In genomic region chr5:159316519-159317383, GRCh38 we compare ENCODE assay signal across 8 cellular contexts. TPM values are rescaled to one million over a fixed set of nuclear protein-coding genes. Genes with fewer than 3 reads are reported as not detected.
DNase-seq lines count a peak whose midpoint lies in the region; ATAC-seq, FAIRE-seq and TF ChIP-seq lines count a peak whose summit lies in the region.

No MANE protein-coding gene starts in this region.

- H3K9me3 Mint-ChIP-seq in naive B cell, result no peaks in the 10 kb centered on the region

- TF ChIP-seq POLR2A in A549 (IDR thresholded peaks at IDR 0.05; ENCODE audit: low read length), result no peak
- TF ChIP-seq POLR2A in sigmoid colon (IDR thresholded peaks at IDR 0.05), result no peak

- H3K27me3 Mint-ChIP-seq in T-helper 17 cell (peaks cover 20% of the 10 kb centered on the region), naive B cell (peaks cover 0 to 6% (median 4%) of the 10 kb centered on the region in 3 donors)

- 72% methylated on average over 9 of the region's 9 CpGs for WGBS in A549 (ENCODE audit: missing lambda C conversion rate)
- 80 to 86% methylated on average over 9 of the region's 9 CpGs for WGBS in sigmoid colon, 2 donors

- no peaks in the 10 kb centered on the region for H3K4me1 Mint-ChIP-seq in T-helper 17 cell
- H3K4me1 Mint-ChIP-seq in naive B cell, result no peaks in the 10 kb centered on the region

- H3K27ac ChIP-seq in A549 (no peak overlapping the region), sigmoid colon (no peak overlapping the region)

- CTCF ChIA-PET in A549 (lab: Yijun Ruan, JAX), result interaction anchor here (0.5 to 5.7 kb wide), 46 partner anchors 8 to 671 kb away, joined by 3 to 100 read pairs (median 4); partner anchors contain the start of gene IL12B

- H3K36me3 Mint-ChIP-seq in T-helper 17 cell (ENCODE audit: low read depth) (no peaks in the 10 kb centered on the region), naive B cell (no peaks in the 10 kb centered on the region)

- H3K4me2 ChIP-seq in A549, result no peak overlapping the region

- H3K36me3 ChIP-seq in sigmoid colon, result no peaks in the 10 kb centered on the region

- no peak overlapping the region for H3K4me3 ChIP-seq in A549
- H3K4me3 ChIP-seq in Jurkat, Clone E6-1 (ENCODE audit: low read length), result no peak overlapping the region
- no peak overlapping the region for H3K4me3 ChIP-seq in sigmoid colon

- TF ChIP-seq EP300 in A549 (IDR thresholded peaks at IDR 0.05) (no peak), sigmoid colon (IDR thresholded peaks at IDR 0.05) (no peak)

- DNase-seq in A549 (ENCODE audit: low read depth in 1 of 2, low spot score in 1 of 2) (peak; percentile 60 to 79), T-helper 17 cell (no peak), naive B cell (no peak), sigmoid colon (no peak)
- peak; percentile 54 for DNase-seq in Jurkat, Clone E6-1 (ENCODE audit: low read depth, low spot score)
- peak; percentile 34 for DNase-seq in effector CD4-positive, alpha-beta T cell

- H3K4me1 ChIP-seq in A549 (no peaks in the 10 kb centered on the region), sigmoid colon (no peaks in the 10 kb centered on the region)

- peaks cover 0 to 8% (median 0%) of the 10 kb centered on the region in 3 donors for H3K27me3 ChIP-seq in sigmoid colon

- intact Hi-C loops in sigmoid colon (cut with DNase I), result no loop called here

- ATAC-seq in A549 (peak; percentile 93 to 98), T-helper 17 cell (peak; percentile 58), naive B cell (ENCODE audit: low read depth in 2 of 2) (peak; percentile 42 to 70), GM21526 (IDR thresholded peaks at IDR 0.05; ENCODE audit: low FRiP score, unreplicated experiment) (no peak)

- H3K27ac Mint-ChIP-seq in T-helper 17 cell (no peak overlapping the region), naive B cell (no peak overlapping the region)

- H3K9me3 ChIP-seq in A549, result no peaks in the 10 kb centered on the region
- no peaks in the 10 kb centered on the region for H3K9me3 ChIP-seq in T-helper 17 cell (ENCODE audit: control insufficient read depth, low read length, poor library complexity, severe bottlenecking)
- no peaks in the 10 kb centered on the region for H3K9me3 ChIP-seq in sigmoid colon

- POLR2A ChIA-PET in A549 (lab: Yijun Ruan, JAX), result interaction anchor here (0.6 kb wide), 1 partner anchor 112 kb away, joined by 3 read pairs; no protein-coding TSS in a partner anchor

- no peak overlapping the region for H3K4me3 Mint-ChIP-seq in T-helper 17 cell
- H3K4me3 Mint-ChIP-seq in naive B cell, result no peak overlapping the region

- FAIRE-seq in A549 (lab: Jason Lieb, UNC) (peak; percentile 46), G401.6 (lab: Jason Lieb, UNC) (peak; percentile 44)

- TF ChIP-seq CTCF in A549 (IDR thresholded peaks at IDR 0.05), result peak; percentile 77
- peak in 2 of 4 experiments; percentile 9 to 36 for TF ChIP-seq CTCF in sigmoid colon (IDR thresholded peaks at IDR 0.05)

- peak; percentile 85 to 88 for TF ChIP-seq RAD21 in A549 (conservative IDR thresholded peaks at IDR 0.05 in 1 of 2, IDR thresholded peaks at IDR 0.05 in 1 of 2)

TF ChIP-seq in A549, 52 proteins besides CTCF, POLR2A, EP300 and RAD21:
- TF ChIP-seq SMC3 (IDR thresholded peaks at IDR 0.05), result peak; percentile 88
- 0 out of 2 replicates have a peak, but pooled peaks have one; percentile 25 for TF ChIP-seq MAX (IDR thresholded peaks at IDR 0.05)
- TF ChIP-seq MAZ (IDR thresholded peaks at IDR 0.05; ENCODE audit: borderline replicate concordance, low read depth, low read length), result no peak

RNA-seq across cellular contexts. Expression of gene IL12B, which starts 13.5 kb away (rescaled TPM):
- 0.05 and 0.09 TPM in 2 replicates for polyA plus RNA-seq in A549 (2011; rRNA removed)
- polyA plus RNA-seq in A549 (2012; cell fraction: cytosol; rRNA removed), result 0.03 TPM in 1 of 2 replicates, not detected in the other
- polyA plus RNA-seq in A549 (2012; cell fraction: nucleus; rRNA removed), result 0.02 and 0.04 TPM in 2 replicates
- 0.05 to 0.08 TPM (median 0.05 TPM) in 3 replicates for polyA plus RNA-seq in A549 (2017; fragmentation: RNase III; extraction: RNeasy Plus Mini Kit Qiagen cat#74134 plus additional on column Dnase treatment)
- not detected in 2 replicates for polyA minus RNA-seq in A549 (2011; rRNA and poly(A)+ RNA removed)
- not detected for polyA plus RNA-seq in Jurkat, Clone E6-1 (2012; ENCODE audit: insufficient read depth, insufficient read length)
- total RNA-seq in T-helper 17 cell, result not detected
- not detected for polyA plus RNA-seq in naive B cell (ENCODE audit: low read depth in 6 of 6)
- total RNA-seq in sigmoid colon, result not detected
- polyA plus RNA-seq in sigmoid colon, result not detected

RNA-seq across cellular contexts. Expression of gene UBLCP1, which starts 53.7 kb away (rescaled TPM):
- polyA plus RNA-seq in A549 (2011; rRNA removed), result 46.7 and 64.8 TPM in 2 replicates
- 10.9 and 11.2 TPM in 2 replicates for polyA plus RNA-seq in A549 (2012; cell fraction: cytosol; rRNA removed)
- polyA plus RNA-seq in A549 (2012; cell fraction: nucleus; rRNA removed), result 2.2 and 5.1 TPM in 2 replicates
- polyA plus RNA-seq in A549 (2017; fragmentation: RNase III; extraction: RNeasy Plus Mini Kit Qiagen cat#74134 plus additional on column Dnase treatment), result 36.5 to 39.6 TPM (median 38.5 TPM) in 3 replicates
- polyA minus RNA-seq in A549 (2011; rRNA and poly(A)+ RNA removed), result 5.8 and 5.9 TPM in 2 replicates
- 20.5 TPM for polyA plus RNA-seq in Jurkat, Clone E6-1 (2012; ENCODE audit: insufficient read depth, insufficient read length)
- 10 to 100 TPM; 19.0 to 20.8 TPM for total RNA-seq in T-helper 17 cell
- polyA plus RNA-seq in naive B cell (ENCODE audit: low read depth in 6 of 6), result 10 to 100 TPM; 48.4 to 69.5 (median 61.2) TPM
- 10 to 100 TPM; 17.7 to 29.6 (median 19.8) TPM for total RNA-seq in sigmoid colon
- polyA plus RNA-seq in sigmoid colon, result 10 to 100 TPM; 15.0 to 18.7 (median 16.2) TPM

Comparison
In these comparisons a context has a peak if more than half of its experiments do, and no peak if none do; other contexts are left out.
1. DNase-seq: peak in A549 (2 of 2), Jurkat, Clone E6-1 (single experiment) and effector CD4-positive, alpha-beta T cell (single experiment); none in T-helper 17 cell (0 of 3), naive B cell (single experiment) and sigmoid colon (single experiment).